ENCODE assay signal across 13 cellular contexts in genomic region chr1:62024690-62025089, GRCh38.
"Had no signal": no experiment of that assay in that cellular context is flagged by ENCODE, and none has a peak within 500 bp of the region (broad histone marks: within the 10 kb centered on the region; RNA-seq: fewer than 3 reads in every experiment).

No MANE protein-coding gene starts in this region.

- DNase-seq: activated B cell treated with CpG ODN at 0.5 μM for 24 hours; activated CD4-positive, alpha-beta T cell treated with anti-CD3 and anti-CD28 coated beads, Interleukin-2, amount 10 ng/mL, durations not matched to agents 24 days and 14 days; activated CD8-positive, alpha-beta memory T cell treated with anti-CD3 and anti-CD28 coated beads, Interleukin-2, amount 50 U/mL, for 48 hours; activated gamma-delta T cell treated with Interleukin-2 at 50 U/mL for 16 hours; activated T-cell treated with anti-CD3 and anti-CD28 coated beads, Interleukin-2, amount 50 U/mL, for 72 hours; amygdala; body of pancreas; central memory CD4-positive, alpha-beta T cell; foreskin melanocyte; heart left ventricle; immature natural killer cell had no signal

- H3K27me3 ChIP-seq: body of pancreas, heart left ventricle had no signal

- H3K4me3 ChIP-seq: body of pancreas, heart left ventricle, lung had no signal

- H3K4me1 ChIP-seq: body of pancreas had no signal

- H3K27ac ChIP-seq: body of pancreas, epithelial cell of prostate had no signal

- H3K9me3 ChIP-seq: body of pancreas had no signal
